ENCODE assay signal across 29 cellular contexts in the genomic region with DNA sequence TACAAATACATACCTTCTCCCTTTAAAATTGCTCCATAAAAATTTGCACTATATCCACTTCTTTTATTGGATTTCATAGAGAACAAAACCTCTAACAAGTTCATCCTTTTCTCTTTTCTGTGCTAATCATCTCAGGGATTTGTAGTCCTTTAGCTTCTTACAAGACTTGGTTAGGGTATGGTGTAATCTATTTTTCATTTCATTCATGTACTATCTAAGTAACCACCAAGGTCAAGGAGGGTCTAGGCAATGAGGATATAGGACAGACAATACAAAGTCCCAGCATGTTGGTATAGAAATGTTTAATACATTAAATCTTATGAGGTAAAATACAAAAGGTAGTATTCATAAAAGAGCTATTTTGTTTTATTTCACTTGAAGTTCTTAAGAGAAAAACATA. TPM values are rescaled to one million over a fixed set of nuclear protein-coding genes. Genes with fewer than 3 reads are reported as not detected.
DNase-seq lines count a peak whose midpoint lies in the region; ATAC-seq and TF ChIP-seq lines count a peak whose summit lies in the region.
"Had no signal": no experiment of that assay in that cellular context is flagged by ENCODE, and none has a peak within 500 bp of the region (broad histone marks: within the 10 kb centered on the region; RNA-seq: fewer than 3 reads in every experiment).

No MANE protein-coding gene starts in this region.

- TF ChIP-seq EP300 in esophagus muscularis mucosa (IDR thresholded peaks at IDR 0.05), result no peak

- H3K36me3 Mint-ChIP-seq in activated CD4-positive, alpha-beta T cell treated with anti-CD3 and anti-CD28 coated beads, Interleukin-2, amount 10 ng/mL, durations not matched to agents 7 days and 5 days (ENCODE audit: low read depth), result peaks cover 40% of the 10 kb centered on the region
- H3K36me3 Mint-ChIP-seq in CD4-positive, alpha-beta T cell (ENCODE audit: low read depth), result peaks cover 64% of the 10 kb centered on the region
- peaks cover 89% of the 10 kb centered on the region for H3K36me3 Mint-ChIP-seq in activated T-helper 17 cell treated with anti-CD3 and anti-CD28 coated beads, Interleukin-2, amount 50 U/mL, for 72 hours (ENCODE audit: low read depth)

- TF ChIP-seq POLR2A in esophagus muscularis mucosa (IDR thresholded peaks at IDR 0.05; ENCODE audit: low read depth), result no peak

- no peak overlapping the region for H3K27ac ChIP-seq in CD4-positive, alpha-beta T cell (ENCODE audit: low read depth, low read length)
- H3K27ac ChIP-seq in iPS-20b (ENCODE audit: low read length) (no peak overlapping the region), esophagus muscularis mucosa (replicated peaks in 1 of 4) (no peak overlapping the region)
- H3K27ac ChIP-seq: adrenal gland, heart right ventricle had no signal

- POLR2A ChIA-PET in activated CD4-positive, alpha-beta T cell treated with anti-CD3 and anti-CD28 coated beads, Interleukin-2, amount 10 ng/mL, durations not matched to agents 7 days and 5 days (lab: Charles Lee), result no interaction called here
- POLR2A ChIA-PET in CD4-positive, alpha-beta T cell (lab: Charles Lee), result interaction anchor here (0.6 kb wide), 1 partner anchor 16 kb away, joined by 4 read pairs; no protein-coding TSS in a partner anchor

- H3K4me3 ChIP-seq in iPS-20b (ENCODE audit: low read length) (peak overlapping the region; percentile 3; the same call in 1 of the 2 replicates), esophagus muscularis mucosa (no peak overlapping the region)
- H3K4me3 ChIP-seq: adrenal gland, heart right ventricle, MG63, PC-9 had no signal

- peak overlapping the region; percentile 31 for H3K27ac Mint-ChIP-seq in activated CD4-positive, alpha-beta T cell treated with anti-CD3 and anti-CD28 coated beads, Interleukin-2, amount 10 ng/mL, durations not matched to agents 7 days and 5 days
- H3K27ac Mint-ChIP-seq in CD4-positive, alpha-beta T cell, result peak overlapping the region; percentile 60
- peak overlapping the region; percentile 4 for H3K27ac Mint-ChIP-seq in activated T-helper 17 cell treated with anti-CD3 and anti-CD28 coated beads, Interleukin-2, amount 50 U/mL, for 72 hours
- H3K27ac Mint-ChIP-seq: progenitor cell of endocrine pancreas had no signal

- no peaks in the 10 kb centered on the region for H3K9me3 ChIP-seq in CD4-positive, alpha-beta T cell (ENCODE audit: control insufficient read depth, low read length)
- H3K9me3 ChIP-seq in iPS-20b (ENCODE audit: insufficient read depth, low read depth, low read length), result no peaks in the 10 kb centered on the region
- no peaks in the 10 kb centered on the region for H3K9me3 ChIP-seq in esophagus muscularis mucosa
- H3K9me3 ChIP-seq: adrenal gland, heart right ventricle, MG63 had no signal

- H3K4me1 ChIP-seq in iPS-20b (ENCODE audit: insufficient read depth, low read length) (peaks cover 25% of the 10 kb centered on the region; the same call in 1 of the 2 replicates), esophagus muscularis mucosa (no peaks in the 10 kb centered on the region)
- H3K4me1 ChIP-seq: heart right ventricle had no signal

- no peak overlapping the region for H3K9ac ChIP-seq in iPS-20b (ENCODE audit: low read depth, low read length)

- peaks cover 8% of the 10 kb centered on the region for H3K4me1 Mint-ChIP-seq in activated CD4-positive, alpha-beta T cell treated with anti-CD3 and anti-CD28 coated beads, Interleukin-2, amount 10 ng/mL, durations not matched to agents 7 days and 5 days
- peaks cover 21% of the 10 kb centered on the region for H3K4me1 Mint-ChIP-seq in CD4-positive, alpha-beta T cell (ENCODE audit: low read depth)
- H3K4me1 Mint-ChIP-seq in activated T-helper 17 cell treated with anti-CD3 and anti-CD28 coated beads, Interleukin-2, amount 50 U/mL, for 72 hours, result no peaks in the 10 kb centered on the region

- CTCF ChIA-PET in activated CD4-positive, alpha-beta T cell treated with anti-CD3 and anti-CD28 coated beads, Interleukin-2, amount 10 ng/mL, durations not matched to agents 7 days and 5 days (lab: Charles Lee), result interaction anchor here (1.2 kb wide), 1 partner anchor 19 kb away, joined by 3 read pairs; no protein-coding TSS in a partner anchor
- CTCF ChIA-PET in CD4-positive, alpha-beta T cell (lab: Charles Lee), result no interaction called here

- intact Hi-C loops in CD4-positive, alpha-beta T cell (cut with DNase I, micrococcal nuclease), result no loop called here
- intact Hi-C loops in esophagus muscularis mucosa (cut with DNase I), result no loop called here

- H3K27me3 ChIP-seq in CD4-positive, alpha-beta T cell (ENCODE audit: control insufficient read depth, insufficient read depth, low read length), result no peaks in the 10 kb centered on the region
- H3K27me3 ChIP-seq in iPS-20b (ENCODE audit: insufficient read depth, low read length) (no peaks in the 10 kb centered on the region), esophagus muscularis mucosa (no peaks in the 10 kb centered on the region)
- H3K27me3 ChIP-seq: adrenal gland, heart right ventricle, MG63 had no signal

- no peaks in the 10 kb centered on the region for H3K27me3 Mint-ChIP-seq in activated CD4-positive, alpha-beta T cell treated with anti-CD3 and anti-CD28 coated beads, Interleukin-2, amount 10 ng/mL, durations not matched to agents 7 days and 5 days
- H3K27me3 Mint-ChIP-seq in CD4-positive, alpha-beta T cell, result no peaks in the 10 kb centered on the region
- H3K27me3 Mint-ChIP-seq in activated T-helper 17 cell treated with anti-CD3 and anti-CD28 coated beads, Interleukin-2, amount 50 U/mL, for 72 hours, result no peaks in the 10 kb centered on the region
- H3K27me3 Mint-ChIP-seq: brain, progenitor cell of endocrine pancreas had no signal

- H3K36me3 ChIP-seq in iPS-20b (ENCODE audit: insufficient read depth, low read depth, low read length) (peaks cover 69% of the 10 kb centered on the region), esophagus muscularis mucosa (peaks cover 14 to 47% (median 31%) of the 10 kb centered on the region in 4 donors)

- DNase-seq in activated CD4-positive, alpha-beta T cell treated with anti-CD3 and anti-CD28 coated beads, Interleukin-2, amount 10 ng/mL, durations not matched to agents 7 days and 5 days, result no peak
- DNase-seq in activated CD4-positive, alpha-beta T cell treated with anti-CD3 and anti-CD28 coated beads for 48 hours, result no peak
- no peak for DNase-seq in CD4-positive, alpha-beta T cell
- no peak for DNase-seq in esophagus muscularis mucosa (ENCODE audit: extremely low spot score)
- DNase-seq in activated CD4-positive, CD25-positive, alpha-beta regulatory T cell treated with anti-CD3 and anti-CD28 coated beads, Interleukin-2, amount 50 U/mL, for 72 hours, result no peak
- DNase-seq: activated CD4-positive, alpha-beta T cell treated with anti-CD3 and anti-CD28 coated beads, Interleukin-2, amount 50 U/mL, for 4 hours; activated gamma-delta T cell treated with Interleukin-2 at 50 U/mL for 16 hours; adrenal gland; DMS53; effector memory CD4-positive, alpha-beta T cell; foreskin melanocyte; HCEC 1CT; heart right ventricle; KBM-7; left cardiac atrium; MG63; NCI-H2029; NCI-H524 treated with DMSO at 0.1 percent for 48 hours; PC-9; stimulated activated naive CD4-positive, alpha-beta T cell; T-helper 2 cell had no signal

- H3K4me3 Mint-ChIP-seq in activated CD4-positive, alpha-beta T cell treated with anti-CD3 and anti-CD28 coated beads, Interleukin-2, amount 10 ng/mL, durations not matched to agents 7 days and 5 days, result no peak overlapping the region
- no peak overlapping the region for H3K4me3 Mint-ChIP-seq in CD4-positive, alpha-beta T cell
- no peak overlapping the region for H3K4me3 Mint-ChIP-seq in activated T-helper 17 cell treated with anti-CD3 and anti-CD28 coated beads, Interleukin-2, amount 50 U/mL, for 72 hours
- H3K4me3 Mint-ChIP-seq: brain had no signal

- no peak for ATAC-seq in CD4-positive, alpha-beta T cell (ENCODE audit: poor library complexity)
- ATAC-seq in activated T-helper 17 cell treated with anti-CD3 and anti-CD28 coated beads, Interleukin-2, amount 50 U/mL, for 72 hours (replicated peaks), result no peak
- ATAC-seq in GM21786 (IDR thresholded peaks at IDR 0.05; ENCODE audit: unreplicated experiment), result no peak
- ATAC-seq: esophagus mucosa, heart right ventricle, left cardiac atrium, Right ventricle myocardium inferior, SK-N-SH treated with all-trans-retinoic acid at 6 μM for 48 hours had no signal

- no peaks in the 10 kb centered on the region for H3K9me3 Mint-ChIP-seq in activated CD4-positive, alpha-beta T cell treated with anti-CD3 and anti-CD28 coated beads, Interleukin-2, amount 10 ng/mL, durations not matched to agents 7 days and 5 days
- H3K9me3 Mint-ChIP-seq in CD4-positive, alpha-beta T cell, result no peaks in the 10 kb centered on the region
- no peaks in the 10 kb centered on the region for H3K9me3 Mint-ChIP-seq in activated T-helper 17 cell treated with anti-CD3 and anti-CD28 coated beads, Interleukin-2, amount 50 U/mL, for 72 hours
- H3K9me3 Mint-ChIP-seq: brain had no signal

- TF ChIP-seq CTCF in CD4-positive, alpha-beta T cell (IDR thresholded peaks at IDR 0.05), result no peak
- TF ChIP-seq CTCF in esophagus muscularis mucosa (IDR thresholded peaks at IDR 0.05), result no peak

RNA-seq across cellular contexts. Expression of gene C2orf69, which starts 17.5 kb away (rescaled TPM):
- total RNA-seq in activated CD4-positive, alpha-beta T cell treated with anti-CD3 and anti-CD28 coated beads, Interleukin-2, amount 10 ng/mL, durations not matched to agents 7 days and 5 days, result 10 to 100 TPM; 18.0 to 18.4 TPM
- 10 to 100 TPM; 12.5 to 13.7 TPM for total RNA-seq in CD4-positive, alpha-beta T cell
- total RNA-seq in activated T-helper 17 cell treated with anti-CD3 and anti-CD28 coated beads, Interleukin-2, amount 50 U/mL, for 72 hours, result 10 to 100 TPM; 16.3 to 19.8 TPM
- 10 to 100 TPM; 10.4 to 15.0 (median 12.0) TPM for total RNA-seq in esophagus muscularis mucosa

RNA-seq across cellular contexts. Expression of gene TYW5, which starts 26.7 kb away (rescaled TPM):
- total RNA-seq in activated CD4-positive, alpha-beta T cell treated with anti-CD3 and anti-CD28 coated beads, Interleukin-2, amount 10 ng/mL, durations not matched to agents 7 days and 5 days, result 1 to 10 TPM; 7.9 to 8.5 TPM
- 10 to 100 TPM; 15.0 to 16.0 TPM for total RNA-seq in CD4-positive, alpha-beta T cell
- total RNA-seq in activated T-helper 17 cell treated with anti-CD3 and anti-CD28 coated beads, Interleukin-2, amount 50 U/mL, for 72 hours, result 10 to 100 TPM; 11.0 to 16.1 TPM
- 1 to 10 TPM; 3.5 to 7.5 (median 4.3) TPM for total RNA-seq in esophagus muscularis mucosa

RNA-seq across cellular contexts. Expression of gene MAIP1, which starts 26.8 kb away (rescaled TPM):
- total RNA-seq in activated CD4-positive, alpha-beta T cell treated with anti-CD3 and anti-CD28 coated beads, Interleukin-2, amount 10 ng/mL, durations not matched to agents 7 days and 5 days, result 10 to 100 TPM; 20.6 to 20.7 TPM
- 10 to 100 TPM; 34.6 to 35.8 TPM for total RNA-seq in CD4-positive, alpha-beta T cell
- 10 to 100 TPM; 22.8 to 35.3 TPM for total RNA-seq in activated T-helper 17 cell treated with anti-CD3 and anti-CD28 coated beads, Interleukin-2, amount 50 U/mL, for 72 hours
- total RNA-seq in esophagus muscularis mucosa, result 10 to 100 TPM in 3 of 4 donors, 1 to 10 TPM in 1; 8.3 to 28.1 (median 14.7) TPM

Comparison
In these comparisons a context has a peak if more than half of its experiments do, and no peak if none do; other contexts are left out.
1. H3K27ac Mint-ChIP-seq: peak in every context shown above with its lines; median percentile 60 in CD4-positive, alpha-beta T cell; 31 in activated CD4-positive, alpha-beta T cell treated with anti-CD3 and anti-CD28 coated beads, Interleukin-2, amount 10 ng/mL, durations not matched to agents 7 days and 5 days; 4 in activated T-helper 17 cell treated with anti-CD3 and anti-CD28 coated beads, Interleukin-2, amount 50 U/mL, for 72 hours.